1 cellular context compared by ENCODE assay signal in genomic region chr15:92917606-92918407, GRCh38.
TF ChIP-seq lines count a peak whose summit lies in the region.

No MANE protein-coding gene starts in this region.

TF ChIP-seq in HepG2, 621 proteins besides CTCF, POLR2A, EP300 and RAD21 (continued from another document and continues in another):
- TF ChIP-seq, protein P1, sequence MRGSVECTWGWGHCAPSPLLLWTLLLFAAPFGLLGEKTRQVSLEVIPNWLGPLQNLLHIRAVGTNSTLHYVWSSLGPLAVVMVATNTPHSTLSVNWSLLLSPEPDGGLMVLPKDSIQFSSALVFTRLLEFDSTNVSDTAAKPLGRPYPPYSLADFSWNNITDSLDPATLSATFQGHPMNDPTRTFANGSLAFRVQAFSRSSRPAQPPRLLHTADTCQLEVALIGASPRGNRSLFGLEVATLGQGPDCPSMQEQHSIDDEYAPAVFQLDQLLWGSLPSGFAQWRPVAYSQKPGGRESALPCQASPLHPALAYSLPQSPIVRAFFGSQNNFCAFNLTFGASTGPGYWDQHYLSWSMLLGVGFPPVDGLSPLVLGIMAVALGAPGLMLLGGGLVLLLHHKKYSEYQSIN (CRISPR knock-in tag; IDR thresholded peaks at IDR 0.05; ENCODE audit: borderline replicate concordance), result no peak
- no peak for TF ChIP-seq ZNF772 (CRISPR knock-in tag; IDR thresholded peaks at IDR 0.05)
- peak; percentile 45 for TF ChIP-seq XRCC5 (optimal IDR thresholded peaks at IDR 0.05; ENCODE audit: low read length)
- no peak for TF ChIP-seq ZNF879 (CRISPR knock-in tag; IDR thresholded peaks at IDR 0.05)
- no peak for TF ChIP-seq ZNF724P (CRISPR knock-in tag; IDR thresholded peaks at IDR 0.05; ENCODE audit: borderline replicate concordance)
- TF ChIP-seq SNAPC2 (CRISPR knock-in tag; IDR thresholded peaks at IDR 0.05), result peak; percentile 88; the same call in 1 of the 2 replicates
- peak; percentile 95 for TF ChIP-seq POGZ (CRISPR knock-in tag; IDR thresholded peaks at IDR 0.05)
- no peak for TF ChIP-seq ZNF263 (CRISPR knock-in tag; IDR thresholded peaks at IDR 0.05)
- TF ChIP-seq PHF21A (CRISPR knock-in tag; IDR thresholded peaks at IDR 0.05), result peak; percentile 74
- TF ChIP-seq FOXK1 (CRISPR knock-in tag; IDR thresholded peaks at IDR 0.05; ENCODE audit: borderline replicate concordance, low read depth), result peak; percentile 64; the same call in 1 of the 2 replicates
- peak; percentile 49; the same call in 1 of the 2 replicates for TF ChIP-seq REPIN1 (CRISPR knock-in tag; IDR thresholded peaks at IDR 0.05; ENCODE audit: borderline replicate concordance, low read depth)
- TF ChIP-seq POLR2G (IDR thresholded peaks at IDR 0.05; ENCODE audit: low read depth, low read length), result peak; percentile 48; the same call in 1 of the 2 replicates
- no peak for TF ChIP-seq ZBTB34 (CRISPR knock-in tag; IDR thresholded peaks at IDR 0.05)
- no peak for TF ChIP-seq ZNF18 (CRISPR knock-in tag; IDR thresholded peaks at IDR 0.05; ENCODE audit: insufficient replicate concordance)
- TF ChIP-seq ZNF709 (CRISPR knock-in tag; IDR thresholded peaks at IDR 0.05), result no peak
- no peak for TF ChIP-seq HNRNPK (IDR thresholded peaks at IDR 0.05; ENCODE audit: low read depth, low read length, poor library complexity, severe bottlenecking)
- TF ChIP-seq BRCA1 (CRISPR knock-in tag; IDR thresholded peaks at IDR 0.05), result no peak
- TF ChIP-seq FOXJ3 (CRISPR knock-in tag; IDR thresholded peaks at IDR 0.05; ENCODE audit: borderline replicate concordance), result peak; percentile 56; the same call in 1 of the 2 replicates
- no peak for TF ChIP-seq ZNF577 (CRISPR knock-in tag; IDR thresholded peaks at IDR 0.05; ENCODE audit: borderline replicate concordance, low read depth)
- TF ChIP-seq RFXAP (CRISPR knock-in tag; IDR thresholded peaks at IDR 0.05; ENCODE audit: borderline replicate concordance), result no peak
- TF ChIP-seq, protein P2, sequence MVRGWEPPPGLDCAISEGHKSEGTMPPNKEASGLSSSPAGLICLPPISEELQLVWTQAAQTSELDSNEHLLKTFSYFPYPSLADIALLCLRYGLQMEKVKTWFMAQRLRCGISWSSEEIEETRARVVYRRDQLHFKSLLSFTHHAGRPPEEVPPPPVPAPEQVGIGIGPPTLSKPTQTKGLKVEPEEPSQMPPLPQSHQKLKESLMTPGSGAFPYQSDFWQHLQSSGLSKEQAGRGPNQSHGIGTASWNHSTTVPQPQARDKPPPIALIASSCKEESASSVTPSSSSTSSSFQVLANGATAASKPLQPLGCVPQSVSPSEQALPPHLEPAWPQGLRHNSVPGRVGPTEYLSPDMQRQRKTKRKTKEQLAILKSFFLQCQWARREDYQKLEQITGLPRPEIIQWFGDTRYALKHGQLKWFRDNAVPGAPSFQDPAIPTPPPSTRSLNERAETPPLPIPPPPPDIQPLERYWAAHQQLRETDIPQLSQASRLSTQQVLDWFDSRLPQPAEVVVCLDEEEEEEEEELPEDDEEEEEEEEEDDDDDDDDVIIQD (CRISPR knock-in tag; IDR thresholded peaks at IDR 0.05; ENCODE audit: low read depth), result peak; percentile 89; the same call in 1 of the 2 replicates
- TF ChIP-seq PCBP1 (IDR thresholded peaks at IDR 0.05; ENCODE audit: borderline replicate concordance, low read depth, low read length), result no peak
- TF ChIP-seq KDM1A (CRISPR knock-in tag; IDR thresholded peaks at IDR 0.05), result no peak
- TF ChIP-seq, protein P3, sequence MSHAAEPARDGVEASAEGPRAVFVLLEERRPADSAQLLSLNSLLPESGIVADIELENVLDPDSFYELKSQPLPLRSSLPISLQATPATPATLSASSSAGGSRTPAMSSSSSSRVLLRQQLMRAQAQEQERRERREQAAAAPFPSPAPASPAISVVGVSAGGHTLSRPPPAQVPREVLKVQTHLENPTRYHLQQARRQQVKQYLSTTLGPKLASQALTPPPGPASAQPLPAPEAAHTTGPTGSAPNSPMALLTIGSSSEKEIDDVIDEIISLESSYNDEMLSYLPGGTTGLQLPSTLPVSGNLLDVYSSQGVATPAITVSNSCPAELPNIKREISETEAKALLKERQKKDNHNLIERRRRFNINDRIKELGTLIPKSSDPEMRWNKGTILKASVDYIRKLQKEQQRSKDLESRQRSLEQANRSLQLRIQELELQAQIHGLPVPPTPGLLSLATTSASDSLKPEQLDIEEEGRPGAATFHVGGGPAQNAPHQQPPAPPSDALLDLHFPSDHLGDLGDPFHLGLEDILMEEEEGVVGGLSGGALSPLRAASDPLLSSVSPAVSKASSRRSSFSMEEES (CRISPR knock-in tag; IDR thresholded peaks at IDR 0.05), result no peak
- 0 out of 2 replicates have a peak, but pooled peaks have one; percentile 9 for TF ChIP-seq MIER2 (CRISPR knock-in tag; IDR thresholded peaks at IDR 0.05)
- peak; percentile 26; the same call in 1 of the 2 replicates for TF ChIP-seq CEBPG (CRISPR knock-in tag; IDR thresholded peaks at IDR 0.05)
- TF ChIP-seq, protein P4, sequence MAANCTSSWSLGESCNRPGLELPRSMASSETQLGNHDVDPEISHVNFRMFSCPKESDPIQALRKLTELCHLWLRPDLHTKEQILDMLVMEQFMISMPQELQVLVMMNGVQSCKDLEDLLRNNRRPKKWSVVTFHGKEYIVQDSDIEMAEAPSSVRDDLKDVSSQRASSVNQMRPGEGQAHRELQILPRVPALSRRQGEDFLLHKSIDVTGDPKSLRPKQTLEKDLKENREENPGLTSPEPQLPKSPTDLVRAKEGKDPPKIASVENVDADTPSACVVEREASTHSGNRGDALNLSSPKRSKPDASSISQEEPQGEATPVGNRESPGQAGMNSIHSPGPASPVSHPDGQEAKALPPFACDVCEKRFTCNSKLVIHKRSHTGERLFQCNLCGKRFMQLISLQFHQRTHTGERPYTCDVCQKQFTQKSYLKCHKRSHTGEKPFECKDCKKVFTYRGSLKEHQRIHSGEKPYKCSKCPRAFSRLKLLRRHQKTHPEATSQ (CRISPR knock-in tag; IDR thresholded peaks at IDR 0.05; ENCODE audit: borderline replicate concordance), result peak; percentile 68; the same call in 1 of the 2 replicates
- TF ChIP-seq ASH2L (IDR thresholded peaks at IDR 0.05; ENCODE audit: insufficient read length, low read depth, low read length), result peak; percentile 68
- TF ChIP-seq TOPORS (CRISPR knock-in tag; IDR thresholded peaks at IDR 0.05), result peak; percentile 68; the same call in 1 of the 2 replicates
- TF ChIP-seq E2F1 (CRISPR knock-in tag; IDR thresholded peaks at IDR 0.05), result no peak; the same call in 1 of the 2 replicates
- 0 out of 2 replicates have a peak, but pooled peaks have one; percentile 65 for TF ChIP-seq THYN1 (CRISPR knock-in tag; IDR thresholded peaks at IDR 0.05; ENCODE audit: borderline replicate concordance, low read depth)
- TF ChIP-seq JARID2 (CRISPR knock-in tag; IDR thresholded peaks at IDR 0.05; ENCODE audit: insufficient replicate concordance), result no peak
- TF ChIP-seq RFX5 (IDR thresholded peaks at IDR 0.05; ENCODE audit: low read depth, low read length), result no peak
- TF ChIP-seq RORA (CRISPR knock-in tag; IDR thresholded peaks at IDR 0.05), result no peak
- no peak for TF ChIP-seq PHF20 (CRISPR knock-in tag; IDR thresholded peaks at IDR 0.05)
- TF ChIP-seq ZNF713 (CRISPR knock-in tag; IDR thresholded peaks at IDR 0.05), result no peak
- TF ChIP-seq SP4 (CRISPR knock-in tag; IDR thresholded peaks at IDR 0.05), result 0 out of 2 replicates have a peak, but pooled peaks have one; percentile 24
- no peak for TF ChIP-seq NFKB2 (CRISPR knock-in tag; IDR thresholded peaks at IDR 0.05; ENCODE audit: borderline replicate concordance)
- no peak for TF ChIP-seq SALL2 (CRISPR knock-in tag; IDR thresholded peaks at IDR 0.05)
- no peak for TF ChIP-seq ZNF841 (CRISPR knock-in tag; IDR thresholded peaks at IDR 0.05; ENCODE audit: borderline replicate concordance)
- no peak for TF ChIP-seq ZNF749 (CRISPR knock-in tag; IDR thresholded peaks at IDR 0.05; ENCODE audit: borderline replicate concordance)
- TF ChIP-seq SNAPC5 (CRISPR knock-in tag; IDR thresholded peaks at IDR 0.05; ENCODE audit: borderline replicate concordance), result peak; percentile 40; the same call in 1 of the 2 replicates
- peak; percentile 78 for TF ChIP-seq HNF4A (CRISPR knock-in tag; IDR thresholded peaks at IDR 0.05)
- TF ChIP-seq ZMYM4 (CRISPR knock-in tag; IDR thresholded peaks at IDR 0.05), result peak; percentile 95
- no peak for TF ChIP-seq HCFC1 (IDR thresholded peaks at IDR 0.05; ENCODE audit: low read depth, low read length)
- peak; percentile 73 for TF ChIP-seq SRF (IDR thresholded peaks at IDR 0.05; ENCODE audit: low read depth, low read length)
- TF ChIP-seq ATM (IDR thresholded peaks at IDR 0.05; ENCODE audit: borderline replicate concordance), result no peak
- peak; percentile 76 for TF ChIP-seq GATAD2A (CRISPR knock-in tag; IDR thresholded peaks at IDR 0.05)
- TF ChIP-seq, protein P5, sequence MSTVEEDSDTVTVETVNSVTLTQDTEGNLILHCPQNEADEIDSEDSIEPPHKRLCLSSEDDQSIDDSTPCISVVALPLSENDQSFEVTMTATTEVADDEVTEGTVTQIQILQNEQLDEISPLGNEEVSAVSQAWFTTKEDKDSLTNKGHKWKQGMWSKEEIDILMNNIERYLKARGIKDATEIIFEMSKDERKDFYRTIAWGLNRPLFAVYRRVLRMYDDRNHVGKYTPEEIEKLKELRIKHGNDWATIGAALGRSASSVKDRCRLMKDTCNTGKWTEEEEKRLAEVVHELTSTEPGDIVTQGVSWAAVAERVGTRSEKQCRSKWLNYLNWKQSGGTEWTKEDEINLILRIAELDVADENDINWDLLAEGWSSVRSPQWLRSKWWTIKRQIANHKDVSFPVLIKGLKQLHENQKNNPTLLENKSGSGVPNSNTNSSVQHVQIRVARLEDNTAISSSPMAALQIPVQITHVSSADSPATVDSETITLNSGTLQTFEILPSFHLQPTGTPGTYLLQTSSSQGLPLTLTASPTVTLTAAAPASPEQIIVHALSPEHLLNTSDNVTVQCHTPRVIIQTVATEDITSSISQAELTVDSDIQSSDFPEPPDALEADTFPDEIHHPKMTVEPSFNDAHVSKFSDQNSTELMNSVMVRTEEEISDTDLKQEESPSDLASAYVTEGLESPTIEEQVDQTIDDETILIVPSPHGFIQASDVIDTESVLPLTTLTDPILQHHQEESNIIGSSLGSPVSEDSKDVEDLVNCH (CRISPR knock-in tag; IDR thresholded peaks at IDR 0.05), result no peak
- peak; percentile 59; the same call in 1 of the 2 replicates for TF ChIP-seq ZNF644 (CRISPR knock-in tag; IDR thresholded peaks at IDR 0.05; ENCODE audit: low read depth)
- TF ChIP-seq, protein P6, sequence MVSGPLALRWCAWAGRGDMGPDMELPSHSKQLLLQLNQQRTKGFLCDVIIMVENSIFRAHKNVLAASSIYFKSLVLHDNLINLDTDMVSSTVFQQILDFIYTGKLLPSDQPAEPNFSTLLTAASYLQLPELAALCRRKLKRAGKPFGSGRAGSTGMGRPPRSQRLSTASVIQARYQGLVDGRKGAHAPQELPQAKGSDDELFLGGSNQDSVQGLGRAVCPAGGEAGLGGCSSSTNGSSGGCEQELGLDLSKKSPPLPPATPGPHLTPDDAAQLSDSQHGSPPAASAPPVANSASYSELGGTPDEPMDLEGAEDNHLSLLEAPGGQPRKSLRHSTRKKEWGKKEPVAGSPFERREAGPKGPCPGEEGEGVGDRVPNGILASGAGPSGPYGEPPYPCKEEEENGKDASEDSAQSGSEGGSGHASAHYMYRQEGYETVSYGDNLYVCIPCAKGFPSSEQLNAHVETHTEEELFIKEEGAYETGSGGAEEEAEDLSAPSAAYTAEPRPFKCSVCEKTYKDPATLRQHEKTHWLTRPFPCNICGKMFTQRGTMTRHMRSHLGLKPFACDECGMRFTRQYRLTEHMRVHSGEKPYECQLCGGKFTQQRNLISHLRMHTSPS (CRISPR knock-in tag; IDR thresholded peaks at IDR 0.05; ENCODE audit: low read depth), result no peak
- TF ChIP-seq KLF12 (CRISPR knock-in tag; IDR thresholded peaks at IDR 0.05; ENCODE audit: borderline replicate concordance), result peak; percentile 87; the same call in 1 of the 2 replicates
